ENCODE assay signal across 9 cellular contexts in genomic region chr2:190859347-190860297, GRCh38. TPM values are rescaled to one million over a fixed set of nuclear protein-coding genes. Genes with fewer than 3 reads are reported as not detected.
DNase-seq lines count a peak whose midpoint lies in the region; ATAC-seq and TF ChIP-seq lines count a peak whose summit lies in the region.
"Had no signal": no experiment of that assay in that cellular context is flagged by ENCODE, and none has a peak within 500 bp of the region (broad histone marks: within the 10 kb centered on the region; RNA-seq: fewer than 3 reads in every experiment).

No MANE protein-coding gene starts in this region.

- no peak overlapping the region for H3K9ac ChIP-seq in trophoblast cell (ENCODE audit: low read length)

- H3K23ac ChIP-seq in trophoblast cell (ENCODE audit: low read length) = no peak overlapping the region

- 50% methylated on average over 6 of the region's 6 CpGs for WGBS in esophagus muscularis mucosa
- WGBS in trophoblast cell (ENCODE audit: extremely low coverage, insufficient coverage, insufficient read length) = no CpG with 5 or more reads among the region's 6 CpGs

- no peak overlapping the region for H3K27ac Mint-ChIP-seq in activated CD4-positive, alpha-beta memory T cell treated with anti-CD3 and anti-CD28 coated beads, Interleukin-2, amount 10 ng/mL, durations not matched to agents 7 days and 5 days

- CTCF ChIA-PET in RWPE1 (lab: Yijun Ruan, JAX) = interaction anchor here (0.6 to 1.2 kb wide), 4 partner anchors 9 to 63 kb away, joined by 3 to 7 read pairs (median 5); no protein-coding TSS in a partner anchor
- CTCF ChIA-PET in activated CD4-positive, alpha-beta memory T cell treated with anti-CD3 and anti-CD28 coated beads, Interleukin-2, amount 10 ng/mL, durations not matched to agents 7 days and 5 days (lab: Charles Lee) = interaction anchor here (1.7 kb wide), 1 partner anchor 9 kb away, joined by 10 read pairs; no protein-coding TSS in a partner anchor

- H3K4me3 ChIP-seq in esophagus muscularis mucosa (no peak overlapping the region), trophoblast cell (ENCODE audit: low read depth, low read length) (no peak overlapping the region)

- H2BK12ac ChIP-seq in trophoblast cell (ENCODE audit: low read length) = peak overlapping the region; percentile 61

- peaks cover 14 to 57% (median 55%) of the 10 kb centered on the region in 4 donors for H3K4me1 ChIP-seq in esophagus muscularis mucosa
- peaks cover 10 to 19% of the 10 kb centered on the region in 2 experiments for H3K4me1 ChIP-seq in trophoblast cell (ENCODE audit: control insufficient read depth in 1 of 2, insufficient read depth in 2 of 2, low read length in 2 of 2)

- H3K79me1 ChIP-seq in trophoblast cell (ENCODE audit: low read length) = peaks cover 18% of the 10 kb centered on the region

- peaks cover 14% of the 10 kb centered on the region for H3K9me3 Mint-ChIP-seq in activated CD4-positive, alpha-beta memory T cell treated with anti-CD3 and anti-CD28 coated beads, Interleukin-2, amount 10 ng/mL, durations not matched to agents 7 days and 5 days
- H3K9me3 Mint-ChIP-seq: central memory CD8-positive, alpha-beta T cell had no signal

- H3K4me1 Mint-ChIP-seq in activated CD4-positive, alpha-beta memory T cell treated with anti-CD3 and anti-CD28 coated beads, Interleukin-2, amount 10 ng/mL, durations not matched to agents 7 days and 5 days = peaks cover 8% of the 10 kb centered on the region

- peak overlapping the region; percentile 36 for H4K8ac ChIP-seq in trophoblast cell (ENCODE audit: low read depth, low read length)

- H3K18ac ChIP-seq in trophoblast cell (ENCODE audit: low read length) = no peak overlapping the region

- peaks cover 1% of the 10 kb centered on the region for H3K79me2 ChIP-seq in trophoblast cell (ENCODE audit: control insufficient read depth, insufficient read depth, low read length, poor library complexity)

- no peak for ATAC-seq in GM21786 (IDR thresholded peaks at IDR 0.05; ENCODE audit: unreplicated experiment)
- no peak for ATAC-seq in HG03520 (IDR thresholded peaks at IDR 0.05; ENCODE audit: unreplicated experiment)

- H3K36me3 ChIP-seq in esophagus muscularis mucosa (no peaks in the 10 kb centered on the region), trophoblast cell (ENCODE audit: control insufficient read depth in 1 of 2, insufficient read depth in 2 of 2, low read length in 2 of 2) (no peaks in the 10 kb centered on the region)

- no peak overlapping the region for H2AFZ ChIP-seq in trophoblast cell (ENCODE audit: insufficient read depth, low read length, poor library complexity)

- no peak overlapping the region for H3K4me3 Mint-ChIP-seq in activated CD4-positive, alpha-beta memory T cell treated with anti-CD3 and anti-CD28 coated beads, Interleukin-2, amount 10 ng/mL, durations not matched to agents 7 days and 5 days
- H3K4me3 Mint-ChIP-seq: central memory CD8-positive, alpha-beta T cell had no signal

- peak overlapping the region; percentile 49 for H3K4me2 ChIP-seq in trophoblast cell (ENCODE audit: low read length)

- H3K27me3 ChIP-seq in esophagus muscularis mucosa (no peaks in the 10 kb centered on the region), trophoblast cell (ENCODE audit: insufficient read depth, low read length) (no peaks in the 10 kb centered on the region)

- H3K27me3 Mint-ChIP-seq in activated CD4-positive, alpha-beta memory T cell treated with anti-CD3 and anti-CD28 coated beads, Interleukin-2, amount 10 ng/mL, durations not matched to agents 7 days and 5 days = no peaks in the 10 kb centered on the region
- H3K27me3 Mint-ChIP-seq: central memory CD8-positive, alpha-beta T cell had no signal

- TF ChIP-seq POLR2A in esophagus muscularis mucosa (IDR thresholded peaks at IDR 0.05; ENCODE audit: low read depth) = no peak

- peak overlapping the region; percentile 57 for H3K14ac ChIP-seq in trophoblast cell (ENCODE audit: low read length)

- no peak overlapping the region for H4K12ac ChIP-seq in trophoblast cell (ENCODE audit: low read depth, low read length)

- POLR2A ChIA-PET in RWPE1 (lab: Yijun Ruan, JAX; ENCODE audit: low non-redundant PET) = interaction anchor here (0.6 kb wide), 1 partner anchor 21 kb away, joined by 3 read pairs; no protein-coding TSS in a partner anchor
- POLR2A ChIA-PET in activated CD4-positive, alpha-beta memory T cell treated with anti-CD3 and anti-CD28 coated beads, Interleukin-2, amount 10 ng/mL, durations not matched to agents 7 days and 5 days (lab: Charles Lee) = interaction anchor here (1.1 to 4.3 kb wide), 2 partner anchors 9 to 22 kb away, joined by 3 to 23 read pairs; partner anchors contain the start of gene GLS

- DNase-seq in ELR (ENCODE audit: low read depth) = peak; percentile 82
- DNase-seq in RWPE1 (ENCODE audit: low spot score) = peak; percentile 27
- DNase-seq in esophagus muscularis mucosa (ENCODE audit: extremely low spot score) = no peak
- DNase-seq in trophoblast cell = peak; percentile 30 to 79
- no peak for DNase-seq in activated CD4-positive, alpha-beta memory T cell treated with anti-CD3 and anti-CD28 coated beads, Interleukin-2, amount 10 ng/mL, durations not matched to agents 7 days and 5 days
- no peak for DNase-seq in mesenteric fat pad (ENCODE audit: low spot score)

- H4K91ac ChIP-seq in trophoblast cell (ENCODE audit: low read depth, low read length) = peak overlapping the region; percentile 77

- intact Hi-C loops in esophagus muscularis mucosa (cut with DNase I) = loop anchor here (10.0 kb wide), 1 partner anchor 85 kb away; no protein-coding TSS in a partner anchor

- no peak for TF ChIP-seq EP300 in esophagus muscularis mucosa (IDR thresholded peaks at IDR 0.05)

- peak overlapping the region; percentile 45; the same call in 1 of the 2 replicates for H3K27ac ChIP-seq in RWPE1
- peak overlapping the region in 3 of 4 donors; percentile 30 to 61 (median 58) for H3K27ac ChIP-seq in esophagus muscularis mucosa (replicated peaks in 1 of 4)
- peak overlapping the region; percentile 93 for H3K27ac ChIP-seq in trophoblast cell (ENCODE audit: low read depth, low read length)

- peak overlapping the region; percentile 39 for H2BK120ac ChIP-seq in trophoblast cell (ENCODE audit: insufficient read depth, low read length, poor library complexity)

- H3K9me3 ChIP-seq in esophagus muscularis mucosa (no peaks in the 10 kb centered on the region), trophoblast cell (ENCODE audit: insufficient read depth, low read depth, low read length) (no peaks in the 10 kb centered on the region)

- no peak for TF ChIP-seq CTCF in RWPE1 (conservative IDR thresholded peaks at IDR 0.05; ENCODE audit: low read depth)
- TF ChIP-seq CTCF in esophagus muscularis mucosa (IDR thresholded peaks at IDR 0.05) = no peak

- H3K4ac ChIP-seq in trophoblast cell (ENCODE audit: low read depth, low read length) = no peak overlapping the region

- no peak overlapping the region for H2AK5ac ChIP-seq in trophoblast cell (ENCODE audit: low read length)

- peaks cover 13% of the 10 kb centered on the region for H3K36me3 Mint-ChIP-seq in activated CD4-positive, alpha-beta memory T cell treated with anti-CD3 and anti-CD28 coated beads, Interleukin-2, amount 10 ng/mL, durations not matched to agents 7 days and 5 days (ENCODE audit: low read depth)

- peak overlapping the region; percentile 78 for H2BK5ac ChIP-seq in trophoblast cell (ENCODE audit: low read depth, low read length, poor library complexity)

RNA-seq across cellular contexts. Expression of gene GLS, which starts 21.0 kb away (rescaled TPM):
- 100 to 1,000 TPM in 1 of 4 donors, 10 to 100 TPM in 3; 93.6 to 125 (median 94.0) TPM for total RNA-seq in esophagus muscularis mucosa
- polyA plus RNA-seq in trophoblast cell (2013) = 54.9 and 60.3 TPM in 2 replicates
- 100 to 1,000 TPM; 146 to 150 TPM for total RNA-seq in activated CD4-positive, alpha-beta memory T cell treated with anti-CD3 and anti-CD28 coated beads, Interleukin-2, amount 10 ng/mL, durations not matched to agents 7 days and 5 days
- 116 TPM for total RNA-seq in mesenteric fat pad

Comparison
In these comparisons a context has a peak if more than half of its experiments do, and no peak if none do; other contexts are left out.
1. DNase-seq: peak in ELR (single experiment), RWPE1 (single experiment) and trophoblast cell (2 of 2); none in esophagus muscularis mucosa (single experiment), activated CD4-positive, alpha-beta memory T cell treated with anti-CD3 and anti-CD28 coated beads, Interleukin-2, amount 10 ng/mL, durations not matched to agents 7 days and 5 days (single experiment) and mesenteric fat pad (single experiment).
2. Peak in every context shown above with its lines, with median percentiles within 50 percentile points of each other: H3K27ac ChIP-seq.